In the genomic region with DNA sequence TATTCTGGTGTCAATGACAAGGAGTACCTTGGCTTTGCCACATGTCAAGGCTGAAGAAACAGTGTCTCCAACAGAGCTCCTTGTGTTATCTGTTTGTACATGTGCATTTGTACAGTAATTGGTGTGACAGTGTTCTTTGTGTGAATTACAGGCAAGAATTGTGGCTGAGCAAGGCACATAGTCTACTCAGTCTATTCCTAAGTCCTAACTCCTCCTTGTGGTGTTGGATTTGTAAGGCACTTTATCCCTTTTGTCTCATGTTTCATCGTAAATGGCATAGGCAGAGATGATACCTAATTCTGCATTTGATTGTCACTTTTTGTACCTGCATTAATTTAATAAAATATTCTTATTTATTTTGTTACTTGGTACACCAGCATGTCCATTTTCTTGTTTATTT, we compare ENCODE assay signal across 17 cellular contexts. TPM values are rescaled to one million over a fixed set of nuclear protein-coding genes. Genes with fewer than 3 reads are reported as not detected.
DNase-seq lines count a peak whose midpoint lies in the region; ATAC-seq and TF ChIP-seq lines count a peak whose summit lies in the region.
"Had no signal": no experiment of that assay in that cellular context is flagged by ENCODE, and none has a peak within 500 bp of the region (broad histone marks: within the 10 kb centered on the region; RNA-seq: fewer than 3 reads in every experiment).

No MANE protein-coding gene starts in this region.

- TF ChIP-seq CTCF in PC-3 (conservative IDR thresholded peaks at IDR 0.05; ENCODE audit: low read depth, low read length) = no peak
- TF ChIP-seq CTCF in endodermal cell (conservative IDR thresholded peaks at IDR 0.05) = peak; percentile 31

- H3F3A ChIP-seq in PC-3 (ENCODE audit: low read length, unreplicated experiment) = no peaks in the 10 kb centered on the region

- H3K27ac ChIP-seq in PC-3 (ENCODE audit: low read length) (no peak overlapping the region), endodermal cell (ENCODE audit: low read depth, low read length) (no peak overlapping the region)

- H3K4me3 ChIP-seq in PC-3 (ENCODE audit: low read length) (no peak overlapping the region), endodermal cell (ENCODE audit: low read length) (no peak overlapping the region)

- no peaks in the 10 kb centered on the region for H3K9me3 ChIP-seq in PC-3 (ENCODE audit: low read length)
- no peaks in the 10 kb centered on the region for H3K9me3 ChIP-seq in endodermal cell (ENCODE audit: control insufficient read depth, low read length)

- no peaks in the 10 kb centered on the region for H3K36me3 ChIP-seq in PC-3 (ENCODE audit: low read depth, low read length)
- no peaks in the 10 kb centered on the region for H3K36me3 ChIP-seq in endodermal cell (ENCODE audit: control insufficient read depth, insufficient read depth, low read length)

- no peaks in the 10 kb centered on the region for H4K20me1 ChIP-seq in PC-3 (ENCODE audit: low read length)

- H3K27me3 ChIP-seq in PC-3 (ENCODE audit: low read length) = no peaks in the 10 kb centered on the region
- no peaks in the 10 kb centered on the region for H3K27me3 ChIP-seq in endodermal cell (ENCODE audit: control insufficient read depth, insufficient read depth, low read length, poor library complexity, severe bottlenecking)

- H3K4me2 ChIP-seq in PC-3 (ENCODE audit: low read length) = no peak overlapping the region

- POLR2A ChIA-PET in PC-3 (lab: Charles Lee; ENCODE audit: unreplicated experiment) = no interaction called here

- DNase-seq in stimulated activated naive CD8-positive, alpha-beta T cell treated with anti-CD3 and anti-CD28 coated beads, Interleukin-15, Interleukin-2, amounts not matched to agents 100 U/mL and 50 U/mL, for 24 hours = no peak
- DNase-seq in stimulated activated naive CD8-positive, alpha-beta T cell treated with anti-CD3 and anti-CD28 coated beads, Interleukin-15, amount 100 ng/mL, for 72 hours = no peak
- peak; percentile 19 for DNase-seq in PC-3
- no peak for DNase-seq in endodermal cell
- no peak for DNase-seq in OCI-M1 (lab: John Stamatoyannopoulos, UW)
- no peak for DNase-seq in activated CD8-positive, alpha-beta memory T cell treated with anti-CD3 and anti-CD28 coated beads, Interleukin-2, amount 10 ng/mL, durations not matched to agents 7 days and 5 days
- DNase-seq: DMS53; EL; GF-D8; H7; NCI-H1417; NCI-H1694 treated with DMSO at 0.1 percent for 48 hours; NCI-H69; NK-92 treated with Interleukin-12 subunit alpha and Interleukin-12 subunit beta, amount 100 ng/mL, for 24 hours; Right ventricle myocardium superior had no signal

- H3K4me1 Mint-ChIP-seq in stimulated activated naive CD8-positive, alpha-beta T cell treated with anti-CD3 and anti-CD28 coated beads, Interleukin-15, amount 100 ng/mL, for 72 hours = peaks cover 11% of the 10 kb centered on the region
- no peaks in the 10 kb centered on the region for H3K4me1 Mint-ChIP-seq in endodermal cell
- H3K4me1 Mint-ChIP-seq in activated CD8-positive, alpha-beta memory T cell treated with anti-CD3 and anti-CD28 coated beads, Interleukin-2, amount 10 ng/mL, durations not matched to agents 7 days and 5 days = peaks cover 21% of the 10 kb centered on the region

- ATAC-seq in stimulated activated naive CD8-positive, alpha-beta T cell treated with anti-CD3 and anti-CD28 coated beads, Interleukin-15, Interleukin-2, amounts not matched to agents 100 U/mL and 50 U/mL, for 24 hours = peak; percentile 14
- ATAC-seq in stimulated activated naive CD8-positive, alpha-beta T cell treated with anti-CD3 and anti-CD28 coated beads, Interleukin-15, amount 100 ng/mL, for 72 hours = no peak
- peak; percentile 59 for ATAC-seq in PC-3
- no peak for ATAC-seq in activated CD8-positive, alpha-beta memory T cell treated with anti-CD3 and anti-CD28 coated beads, Interleukin-2, amount 10 ng/mL, durations not matched to agents 7 days and 5 days
- ATAC-seq in HG02973 (IDR thresholded peaks at IDR 0.05; ENCODE audit: unreplicated experiment) = no peak

- no peak overlapping the region for H3K4me3 Mint-ChIP-seq in stimulated activated naive CD8-positive, alpha-beta T cell treated with anti-CD3 and anti-CD28 coated beads, Interleukin-15, amount 100 ng/mL, for 72 hours
- H3K4me3 Mint-ChIP-seq in endodermal cell = no peak overlapping the region
- no peak overlapping the region for H3K4me3 Mint-ChIP-seq in activated CD8-positive, alpha-beta memory T cell treated with anti-CD3 and anti-CD28 coated beads, Interleukin-2, amount 10 ng/mL, durations not matched to agents 7 days and 5 days
- H3K4me3 Mint-ChIP-seq: IgD-negative memory B cell had no signal

- BruUV-seq in PC-3 (replicated peaks; lab: Mats Ljungman, UMichigan) = no TSS peak

- H2AFZ ChIP-seq in PC-3 (ENCODE audit: low read length) = no peak overlapping the region

- WGBS in endodermal cell (ENCODE audit: insufficient coverage in 1 of 2, insufficient read length in 1 of 2), 2 experiments = 86% methylated on average over 1 of the region's 1 CpG; no CpG with 5 or more reads in 1 of the 2 experiments

- no peaks in the 10 kb centered on the region for H3K27me3 Mint-ChIP-seq in stimulated activated naive CD8-positive, alpha-beta T cell treated with anti-CD3 and anti-CD28 coated beads, Interleukin-15, amount 100 ng/mL, for 72 hours
- peaks cover 2% of the 10 kb centered on the region for H3K27me3 Mint-ChIP-seq in endodermal cell (ENCODE audit: insufficient read depth)
- H3K27me3 Mint-ChIP-seq in activated CD8-positive, alpha-beta memory T cell treated with anti-CD3 and anti-CD28 coated beads, Interleukin-2, amount 10 ng/mL, durations not matched to agents 7 days and 5 days = no peaks in the 10 kb centered on the region
- H3K27me3 Mint-ChIP-seq: IgD-negative memory B cell had no signal

- intact Hi-C loops in PC-3 (cut with micrococcal nuclease) = no loop called here

- H3K9me3 Mint-ChIP-seq in stimulated activated naive CD8-positive, alpha-beta T cell treated with anti-CD3 and anti-CD28 coated beads, Interleukin-15, amount 100 ng/mL, for 72 hours = peaks cover 0 to 3% of the 10 kb centered on the region in 2 donors
- peaks cover 1% of the 10 kb centered on the region for H3K9me3 Mint-ChIP-seq in endodermal cell
- H3K9me3 Mint-ChIP-seq in activated CD8-positive, alpha-beta memory T cell treated with anti-CD3 and anti-CD28 coated beads, Interleukin-2, amount 10 ng/mL, durations not matched to agents 7 days and 5 days (ENCODE audit: low read depth) = no peaks in the 10 kb centered on the region
- H3K9me3 Mint-ChIP-seq: IgD-negative memory B cell had no signal

- CTCF ChIA-PET in PC-3 (lab: Charles Lee) = no interaction called here
- CTCF ChIA-PET in activated CD8-positive, alpha-beta memory T cell treated with anti-CD3 and anti-CD28 coated beads, Interleukin-2, amount 10 ng/mL, durations not matched to agents 7 days and 5 days (lab: Charles Lee) = no interaction called here

- H3K9me2 ChIP-seq in PC-3 (replicated peaks; ENCODE audit: low read length) = no peaks in the 10 kb centered on the region

- no peak overlapping the region for H3K27ac Mint-ChIP-seq in stimulated activated naive CD8-positive, alpha-beta T cell treated with anti-CD3 and anti-CD28 coated beads, Interleukin-15, amount 100 ng/mL, for 72 hours
- H3K27ac Mint-ChIP-seq in endodermal cell = no peak overlapping the region
- H3K27ac Mint-ChIP-seq in activated CD8-positive, alpha-beta memory T cell treated with anti-CD3 and anti-CD28 coated beads, Interleukin-2, amount 10 ng/mL, durations not matched to agents 7 days and 5 days = no peak overlapping the region
- H3K27ac Mint-ChIP-seq: IgD-negative memory B cell had no signal

- no peaks in the 10 kb centered on the region for H3K79me2 ChIP-seq in PC-3 (ENCODE audit: low read length)

- H3K9ac ChIP-seq in PC-3 (ENCODE audit: low read length) (no peak overlapping the region), endodermal cell (ENCODE audit: extremely low read depth, low read length, poor library complexity, severe bottlenecking) (no peak overlapping the region)

- no peaks in the 10 kb centered on the region for H3K4me1 ChIP-seq in PC-3 (ENCODE audit: insufficient read depth, low read length)
- no peaks in the 10 kb centered on the region for H3K4me1 ChIP-seq in endodermal cell (ENCODE audit: control insufficient read depth, insufficient read depth, low read length)

- no peaks in the 10 kb centered on the region for H3K36me3 Mint-ChIP-seq in endodermal cell (ENCODE audit: low read depth)
- H3K36me3 Mint-ChIP-seq in activated CD8-positive, alpha-beta memory T cell treated with anti-CD3 and anti-CD28 coated beads, Interleukin-2, amount 10 ng/mL, durations not matched to agents 7 days and 5 days = peaks cover 43% of the 10 kb centered on the region

RNA-seq across cellular contexts. Expression of gene CD274, which starts 19.8 kb away (rescaled TPM):
- total RNA-seq in PC-3 (2014; rRNA removed) (3.8 and 5.1 TPM in 2 replicates), endodermal cell (under 1 TPM in 1 of 2 donors, not detected in 1; 1.00 TPM)
- polyA plus RNA-seq in endodermal cell (2013, experiment 1 of 2) = 0.25 TPM
- polyA plus RNA-seq in endodermal cell (2013, experiment 2 of 2) = 0.17 TPM
- total RNA-seq in activated CD8-positive, alpha-beta memory T cell treated with anti-CD3 and anti-CD28 coated beads, Interleukin-2, amount 10 ng/mL, durations not matched to agents 7 days and 5 days = 10 to 100 TPM in 1 of 2 experiments, 1 to 10 TPM in 1; 8.3 to 10.4 TPM
- total RNA-seq: H7 had no signal

RNA-seq across cellular contexts. Expression of gene PLGRKT, which starts 32.4 kb away (rescaled TPM):
- total RNA-seq in PC-3 (2014; rRNA removed) = 6.4 and 11.4 TPM in 2 replicates
- total RNA-seq in endodermal cell = 10 to 100 TPM; 21.0 to 31.1 TPM
- polyA plus RNA-seq in endodermal cell (2013, experiment 1 of 2) = 29.2 TPM
- 35.8 TPM for polyA plus RNA-seq in endodermal cell (2013, experiment 2 of 2)
- total RNA-seq in activated CD8-positive, alpha-beta memory T cell treated with anti-CD3 and anti-CD28 coated beads, Interleukin-2, amount 10 ng/mL, durations not matched to agents 7 days and 5 days = 10 to 100 TPM; 29.8 to 31.5 TPM

RNA-seq across cellular contexts. Expression of gene PDCD1LG2, which starts 40.2 kb away (rescaled TPM):
- total RNA-seq in PC-3 (2014; rRNA removed) (0.46 and 1.4 TPM in 2 replicates), endodermal cell (not detected)
- polyA plus RNA-seq in endodermal cell (2013, experiment 1 of 2) = not detected
- not detected for polyA plus RNA-seq in endodermal cell (2013, experiment 2 of 2)
- total RNA-seq in activated CD8-positive, alpha-beta memory T cell treated with anti-CD3 and anti-CD28 coated beads, Interleukin-2, amount 10 ng/mL, durations not matched to agents 7 days and 5 days = 1 to 10 TPM; 1.5 to 3.2 TPM
- total RNA-seq: H7 had no signal

Comparison
In these comparisons a context has a peak if more than half of its experiments do, and no peak if none do; other contexts are left out.
1. ATAC-seq: peak in stimulated activated naive CD8-positive, alpha-beta T cell treated with anti-CD3 and anti-CD28 coated beads, Interleukin-15, Interleukin-2, amounts not matched to agents 100 U/mL and 50 U/mL, for 24 hours (single experiment) and PC-3 (single experiment); none in stimulated activated naive CD8-positive, alpha-beta T cell treated with anti-CD3 and anti-CD28 coated beads, Interleukin-15, amount 100 ng/mL, for 72 hours (single experiment), activated CD8-positive, alpha-beta memory T cell treated with anti-CD3 and anti-CD28 coated beads, Interleukin-2, amount 10 ng/mL, durations not matched to agents 7 days and 5 days (single experiment) and HG02973 (single experiment).